8 cellular contexts compared by ENCODE assay signal in the genomic region with DNA sequence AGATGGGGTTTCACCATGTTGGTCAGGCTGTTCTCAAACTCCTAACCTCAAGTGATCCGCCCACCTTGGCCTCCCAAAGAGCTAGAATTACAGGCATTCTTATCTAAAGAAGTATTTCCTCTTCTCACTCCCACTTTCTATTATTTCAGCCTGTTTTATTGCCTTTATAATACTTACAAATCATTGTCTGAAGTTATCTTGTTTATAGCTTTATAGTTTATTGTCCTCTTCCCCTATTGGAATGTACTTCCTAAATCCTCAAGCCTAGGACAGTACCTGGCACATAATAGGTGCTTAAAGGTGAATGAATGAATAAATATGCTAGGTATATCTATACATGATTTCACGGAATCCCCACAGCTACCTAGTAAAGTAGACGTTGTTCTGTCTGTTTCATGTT. TPM values are rescaled to one million over a fixed set of nuclear protein-coding genes. Genes with fewer than 3 reads are reported as not detected.
"Had no signal": no experiment of that assay in that cellular context is flagged by ENCODE, and none has a peak within 500 bp of the region (broad histone marks: within the 10 kb centered on the region; RNA-seq: fewer than 3 reads in every experiment).

No MANE protein-coding gene starts in this region.

- H3K27ac ChIP-seq: GM23248 had no signal

- ATAC-seq: HCT116, HepG2 had no signal

- H3K4me3 ChIP-seq: GM23248, HAP-1 had no signal

- H3K9me3 ChIP-seq: HAP-1 had no signal

- DNase-seq: GM23248, GOT3, H7, KBM-7 had no signal

- H3K36me3 ChIP-seq: HAP-1 had no signal

RNA-seq across cellular contexts. Expression of gene RNF182, which starts 37.8 kb away (rescaled TPM):
- total RNA-seq: HepG2 had no signal
- polyA plus RNA-seq: HepG2, IgD-negative memory B cell had no signal
